Comparison of ENCODE assay signal across 12 cellular contexts in the genomic region with DNA sequence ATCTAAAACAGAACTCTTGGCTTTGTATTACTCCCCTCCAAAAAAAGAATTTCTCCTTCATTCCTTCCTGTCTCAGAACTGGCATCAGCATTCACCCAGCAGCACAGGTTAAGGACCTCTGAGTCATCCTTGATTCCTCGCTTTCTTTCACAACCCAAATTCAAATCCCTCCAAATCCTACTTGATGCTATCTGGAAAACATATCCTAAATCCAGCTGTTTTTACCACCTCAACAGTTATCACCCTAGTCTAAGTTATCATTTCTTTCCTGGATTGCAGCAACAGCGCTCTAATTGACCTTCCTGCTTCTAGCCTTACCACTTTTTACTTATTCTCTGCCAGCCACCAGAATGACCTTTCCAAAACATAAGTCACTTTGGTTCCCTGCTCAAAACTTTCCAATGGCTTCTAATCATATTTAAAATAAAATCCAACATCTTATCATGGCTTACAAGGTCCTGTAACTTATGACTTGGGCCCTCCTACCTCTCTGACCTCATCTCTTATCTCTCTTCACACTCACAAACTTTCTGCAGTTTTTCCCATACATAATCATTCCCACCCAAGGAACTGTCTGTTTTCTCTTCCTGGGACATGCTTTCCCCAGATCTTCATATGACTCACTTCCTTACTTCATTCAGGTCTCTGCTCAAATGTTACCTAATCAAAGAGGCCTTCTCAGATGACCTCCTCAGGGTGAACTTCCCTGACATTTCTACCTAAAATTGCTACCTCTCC.
DNase-seq lines count a peak whose midpoint lies in the region; ATAC-seq and TF ChIP-seq lines count a peak whose summit lies in the region.
"Had no signal": no experiment of that assay in that cellular context is flagged by ENCODE, and none has a peak within 500 bp of the region (broad histone marks: within the 10 kb centered on the region; RNA-seq: fewer than 3 reads in every experiment).

No MANE protein-coding gene starts in this region.

- H3K56ac ChIP-seq in mesendoderm (ENCODE audit: low read length), result no peak overlapping the region

- no peak overlapping the region for H2AK5ac ChIP-seq in mesendoderm (ENCODE audit: low read length)

- no peak overlapping the region for H3K4me3 Mint-ChIP-seq in immature natural killer cell
- H3K4me3 Mint-ChIP-seq: activated naive CD4-positive, alpha-beta T cell treated with anti-CD3 and anti-CD28 coated beads for 36 hours; nephron progenitor cell had no signal

- no peaks in the 10 kb centered on the region for H3K9me3 Mint-ChIP-seq in immature natural killer cell
- H3K9me3 Mint-ChIP-seq: activated naive CD4-positive, alpha-beta T cell treated with anti-CD3 and anti-CD28 coated beads for 36 hours had no signal

- H3K4me1 ChIP-seq in mesendoderm (ENCODE audit: control insufficient read depth, low read depth, low read length), result no peaks in the 10 kb centered on the region

- no peaks in the 10 kb centered on the region for H3K36me3 ChIP-seq in mesendoderm (ENCODE audit: control insufficient read depth, insufficient read depth, low read length)

- DNase-seq in ELF-1 (ENCODE audit: low read depth, low spot score), result peak; percentile 19
- peak; percentile 86 for DNase-seq in NCI-H226
- DNase-seq in choroid plexus epithelial cell (ENCODE audit: low read depth), result peak; percentile 46
- peak; percentile 66 for DNase-seq in mesendoderm
- DNase-seq in ACHN, result no peak
- DNase-seq in CD1c-positive myeloid dendritic cell (ENCODE audit: extremely low spot score), result no peak
- no peak for DNase-seq in immature natural killer cell
- DNase-seq: activated naive CD4-positive, alpha-beta T cell treated with anti-CD3 and anti-CD28 coated beads for 36 hours; NCI-H1092 treated with DMSO at 0.1 percent for 48 hours; NCI-H526; nephron progenitor cell had no signal

- H3K23ac ChIP-seq in mesendoderm (ENCODE audit: low read length), result no peak overlapping the region

- peaks cover 0 to 14% (median 6%) of the 10 kb centered on the region in 3 donors for H3K27me3 Mint-ChIP-seq in immature natural killer cell (ENCODE audit: low read depth in 3 of 3)

- H3K27me3 ChIP-seq in mesendoderm (ENCODE audit: insufficient read depth, low read length, poor library complexity), result no peaks in the 10 kb centered on the region

- H3K79me2 ChIP-seq in mesendoderm (ENCODE audit: control insufficient read depth, insufficient read depth, low read length), result no peaks in the 10 kb centered on the region

- TF ChIP-seq CTCF in choroid plexus epithelial cell (conservative IDR thresholded peaks at IDR 0.05; ENCODE audit: low read depth, low read length), result no peak

- H4K5ac ChIP-seq in mesendoderm (ENCODE audit: low read length), result no peak overlapping the region

- no peak overlapping the region for H3K4ac ChIP-seq in mesendoderm (ENCODE audit: low read depth, low read length)

- no peak overlapping the region for H3K27ac Mint-ChIP-seq in immature natural killer cell
- H3K27ac Mint-ChIP-seq: activated naive CD4-positive, alpha-beta T cell treated with anti-CD3 and anti-CD28 coated beads for 36 hours had no signal

- in situ Hi-C loops in ACHN (cut with HindIII; ENCODE audit: low pct_ligation_motif_present, low pct_unique_long_range_greater_than_20kb, low sequenced_read_pairs), result no loop called here

- no peak for ATAC-seq in GM19397 (IDR thresholded peaks at IDR 0.05; ENCODE audit: unreplicated experiment)

- H3K18ac ChIP-seq in mesendoderm (ENCODE audit: low read length), result no peak overlapping the region

- H4K8ac ChIP-seq in mesendoderm (ENCODE audit: low read depth, low read length), result no peak overlapping the region

- no peaks in the 10 kb centered on the region for H3K36me3 Mint-ChIP-seq in immature natural killer cell

- H3K4me2 ChIP-seq in mesendoderm (ENCODE audit: low read length), result no peak overlapping the region

- no peak overlapping the region for H3K27ac ChIP-seq in mesendoderm (ENCODE audit: low read depth, low read length)

- H3K4me3 ChIP-seq in choroid plexus epithelial cell (ENCODE audit: low read depth, low read length) (no peak overlapping the region), mesendoderm (ENCODE audit: low read length) (no peak overlapping the region)

- H2BK120ac ChIP-seq in mesendoderm (ENCODE audit: low read depth, low read length), result no peak overlapping the region

- no peaks in the 10 kb centered on the region for H3K79me1 ChIP-seq in mesendoderm (ENCODE audit: low read length)

- no peak overlapping the region for H2BK5ac ChIP-seq in mesendoderm (ENCODE audit: low read length)

- H2BK15ac ChIP-seq in mesendoderm (replicated peaks; ENCODE audit: low read depth), result no peak overlapping the region

- H3K9ac ChIP-seq in mesendoderm (ENCODE audit: low read length), result no peak overlapping the region

- no CpG with 5 or more reads among the region's 2 CpGs for WGBS in mesendoderm (ENCODE audit: extremely low coverage, insufficient coverage, low lambda C conversion rate)

- no peaks in the 10 kb centered on the region for H3K4me1 Mint-ChIP-seq in immature natural killer cell

Comparison
In these comparisons a context has a peak if more than half of its experiments do, and no peak if none do; other contexts are left out.
1. DNase-seq: peak in ELF-1 (single experiment), NCI-H226 (single experiment), choroid plexus epithelial cell (single experiment) and mesendoderm (single experiment); none in ACHN (single experiment), CD1c-positive myeloid dendritic cell (single experiment) and immature natural killer cell (0 of 3).